ENCODE assay signal across 8 cellular contexts in the genomic region with DNA sequence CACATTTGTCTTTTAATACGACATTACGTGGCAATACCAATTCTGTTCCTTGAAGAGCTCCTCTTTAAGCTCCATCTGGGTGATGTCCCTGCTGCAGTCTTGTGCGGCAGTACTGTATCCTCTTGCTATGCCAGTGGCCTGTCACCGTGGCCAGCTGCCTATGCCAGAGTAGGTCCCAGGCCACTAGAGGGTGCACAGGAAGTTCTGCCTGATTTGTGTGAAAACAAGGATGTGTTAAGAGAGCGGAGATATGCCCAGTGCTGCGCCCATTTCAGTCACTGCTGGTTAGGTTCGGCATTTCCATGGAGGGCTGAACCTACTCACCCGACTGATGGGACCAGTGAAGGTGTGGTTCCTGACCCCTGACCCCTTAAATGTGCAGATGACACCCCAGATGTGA. TPM values are rescaled to one million over a fixed set of nuclear protein-coding genes. Genes with fewer than 3 reads are reported as not detected.
DNase-seq lines count a peak whose midpoint lies in the region; ATAC-seq, FAIRE-seq and TF ChIP-seq lines count a peak whose summit lies in the region.

No MANE protein-coding gene starts in this region.

- H3K79me2 ChIP-seq in endothelial cell of umbilical vein (ENCODE audit: control insufficient read depth, insufficient read depth, low read length) = no peaks in the 10 kb centered on the region

- H3K9me3 ChIP-seq in endothelial cell of umbilical vein (replicated peaks; ENCODE audit: control insufficient read depth, insufficient read depth, low read length) = no peaks in the 10 kb centered on the region
- H3K9me3 ChIP-seq in pancreas = no peaks in the 10 kb centered on the region
- H3K9me3 ChIP-seq in esophagus muscularis mucosa = no peaks in the 10 kb centered on the region

- no peak overlapping the region for H3K4me3 ChIP-seq in endothelial cell of umbilical vein (replicated peaks in 1 of 3; ENCODE audit: insufficient read depth in 1 of 3, low read depth in 1 of 3, low read length in 3 of 3)
- H3K4me3 ChIP-seq in pancreas = no peak overlapping the region
- no peak overlapping the region for H3K4me3 ChIP-seq in esophagus muscularis mucosa

- ATAC-seq in pancreas (peak; percentile 84 to 94 (median 90)), GM21423 (IDR thresholded peaks at IDR 0.05; ENCODE audit: unreplicated experiment) (no peak)

- 49 to 55% methylated on average over 8 of the region's 8 CpGs for WGBS in pancreas, 2 donors
- 94% methylated on average over 8 of the region's 8 CpGs for WGBS in esophagus muscularis mucosa

- CTCF ChIA-PET in endothelial cell of umbilical vein (lab: Charles Lee) = no interaction called here

- H3K9me1 ChIP-seq in endothelial cell of umbilical vein (replicated peaks; ENCODE audit: control insufficient read depth, extremely low read depth, insufficient read depth, low read length) = no peaks in the 10 kb centered on the region

- FAIRE-seq in endothelial cell of umbilical vein (lab: Jason Lieb, UNC) = peak; percentile 12
- FAIRE-seq in pancreas (lab: Jason Lieb, UNC) = no peak

- intact Hi-C loops in endothelial cell of umbilical vein (cut with micrococcal nuclease) (no loop called here), pancreas (cut with DNase I) (loop anchor here in 1 of 3 donors (2.0 kb wide), 1 partner anchor 25 kb away; no protein-coding TSS in a partner anchor), esophagus muscularis mucosa (cut with DNase I) (no loop called here)

- no TSS peak for BruUV-seq in endothelial cell of umbilical vein (replicated peaks; lab: Mats Ljungman, UMichigan)

- no peak for TF ChIP-seq POLR2A in endothelial cell of umbilical vein (IDR thresholded peaks at IDR 0.05; ENCODE audit: low read depth, low read length)
- TF ChIP-seq POLR2A in esophagus muscularis mucosa (IDR thresholded peaks at IDR 0.05; ENCODE audit: low read depth) = no peak

- H3K27ac ChIP-seq in endothelial cell of umbilical vein (ENCODE audit: insufficient read depth, low read depth, low read length) (no peak overlapping the region), pancreas (no peak overlapping the region), esophagus muscularis mucosa (replicated peaks in 1 of 4) (no peak overlapping the region)

- no peaks in the 10 kb centered on the region for H3K4me1 ChIP-seq in endothelial cell of umbilical vein (ENCODE audit: control insufficient read depth, extremely low read depth, insufficient read depth, low read length)
- H3K4me1 ChIP-seq in pancreas = peaks cover 6 to 10% (median 7%) of the 10 kb centered on the region in 3 donors
- H3K4me1 ChIP-seq in esophagus muscularis mucosa = peaks cover under 1 to 5% (median 2%) of the 10 kb centered on the region in 4 donors

- TF ChIP-seq CTCF in endothelial cell of umbilical vein (IDR thresholded peaks at IDR 0.05; ENCODE audit: extremely low read depth in 1 of 2, insufficient read depth in 1 of 2, low read depth in 1 of 2, low read length in 2 of 2) (peak; percentile 8 to 20), pancreas (IDR thresholded peaks at IDR 0.05) (peak in 2 of 4 donors; percentile 26 to 41), esophagus muscularis mucosa (IDR thresholded peaks at IDR 0.05) (peak in 1 of 3 experiments; percentile 33)

- no peak overlapping the region for H2AFZ ChIP-seq in endothelial cell of umbilical vein (ENCODE audit: low read depth, low read length)

- H3K27me3 ChIP-seq in endothelial cell of umbilical vein (ENCODE audit: control insufficient read depth in 2 of 2, insufficient read depth in 2 of 2, low read length in 2 of 2) (no peaks in the 10 kb centered on the region), pancreas (no peaks in the 10 kb centered on the region), esophagus muscularis mucosa (no peaks in the 10 kb centered on the region)

- H4K20me1 ChIP-seq in endothelial cell of umbilical vein (replicated peaks; ENCODE audit: control insufficient read depth, extremely low read depth, insufficient read depth, low read length) = no peaks in the 10 kb centered on the region

- no peak overlapping the region for H3K4me2 ChIP-seq in endothelial cell of umbilical vein (ENCODE audit: insufficient read depth, low read length)

- DNase-seq in EL = peak; percentile 21
- DNase-seq in MV-4-11 (lab: John Stamatoyannopoulos, UW) = peak; percentile 20
- no peak for DNase-seq in endothelial cell of umbilical vein (ENCODE audit: low read depth, low spot score)
- DNase-seq in pancreas = peak in 5 of 6 donors; percentile 40 to 75 (median 69)
- DNase-seq in HK-2 (ENCODE audit: unreplicated experiment) = no peak
- no peak for DNase-seq in esophagus muscularis mucosa (ENCODE audit: extremely low spot score)
- no peak for DNase-seq in activated CD4-positive, alpha-beta T cell treated with anti-CD3 and anti-CD28 coated beads, Interleukin-2, amount 50 U/mL, for 4 hours

- H3K36me3 ChIP-seq in endothelial cell of umbilical vein (ENCODE audit: control insufficient read depth in 2 of 2, extremely low read depth in 1 of 2, insufficient read depth in 2 of 2, low read length in 2 of 2) (no peaks in the 10 kb centered on the region), pancreas (no peaks in the 10 kb centered on the region), esophagus muscularis mucosa (peaks cover 0 to 38% (median 6%) of the 10 kb centered on the region in 4 donors)

- no peak overlapping the region for H3K9ac ChIP-seq in endothelial cell of umbilical vein (replicated peaks; ENCODE audit: extremely low read depth, insufficient read depth, low read length)

- TF ChIP-seq EP300 in esophagus muscularis mucosa (IDR thresholded peaks at IDR 0.05) = no peak

- POLR2A ChIA-PET in endothelial cell of umbilical vein (lab: Charles Lee) = no interaction called here

- dilution Hi-C loops in endothelial cell of umbilical vein (cut with MboI; ENCODE audit: extremely low pct_ligation_motif_present, low sequenced_read_pairs) = no loop called here

TF ChIP-seq in endothelial cell of umbilical vein, 7 proteins besides CTCF, POLR2A, EP300 and RAD21:
- TF ChIP-seq GATA2 (IDR thresholded peaks at IDR 0.05; ENCODE audit: insufficient read depth, insufficient read length, low read depth, low read length) (no peak), MYC (IDR thresholded peaks at IDR 0.05; ENCODE audit: low read depth, low read length) (no peak), JUN (IDR thresholded peaks at IDR 0.05; ENCODE audit: borderline replicate concordance, insufficient read depth, insufficient read length, low read depth) (no peak), FOS (IDR thresholded peaks at IDR 0.05; ENCODE audit: borderline replicate concordance, insufficient read depth, low read length) (no peak)

RNA-seq across cellular contexts. Expression of a gene that starts 25.2 kb away (rescaled TPM):
- total RNA-seq in endothelial cell of umbilical vein = 12.9 and 14.7 TPM in 2 replicates
- polyA plus RNA-seq in endothelial cell of umbilical vein = 6.8 and 6.9 TPM in 2 replicates
- polyA plus RNA-seq in endothelial cell of umbilical vein (2011; cell fraction: cytosol; rRNA removed) = 5.7 and 5.9 TPM in 2 replicates
- 11.9 and 13.3 TPM in 2 replicates for polyA plus RNA-seq in endothelial cell of umbilical vein (2011; cell fraction: nucleus; rRNA removed)
- 9.8 and 10.6 TPM in 2 replicates for polyA plus RNA-seq in endothelial cell of umbilical vein (2012)
- 30.9 and 38.7 TPM in 2 replicates for polyA minus RNA-seq in endothelial cell of umbilical vein
- polyA minus RNA-seq in endothelial cell of umbilical vein (2011; cell fraction: cytosol; rRNA and poly(A)+ RNA removed) = 31.4 TPM
- 4.7 and 6.7 TPM in 2 replicates for polyA minus RNA-seq in endothelial cell of umbilical vein (2011; cell fraction: nucleus; rRNA and poly(A)+ RNA removed)
- 1 to 10 TPM; 5.4 to 7.8 (median 6.9) TPM for total RNA-seq in pancreas
- polyA plus RNA-seq in pancreas = 1 to 10 TPM; 2.1 to 4.5 TPM
- total RNA-seq in esophagus muscularis mucosa = 10 to 100 TPM in 3 of 4 donors, 1 to 10 TPM in 1; 9.8 to 15.4 (median 14.4) TPM

RNA-seq across cellular contexts. Expression of a gene that starts 26.8 kb away (rescaled TPM):
- total RNA-seq in endothelial cell of umbilical vein = 72.9 and 75.7 TPM in 2 replicates
- polyA plus RNA-seq in endothelial cell of umbilical vein = 37.9 and 55.2 TPM in 2 replicates
- 34.7 and 39.3 TPM in 2 replicates for polyA plus RNA-seq in endothelial cell of umbilical vein (2011; cell fraction: cytosol; rRNA removed)
- 20.8 and 34.8 TPM in 2 replicates for polyA plus RNA-seq in endothelial cell of umbilical vein (2011; cell fraction: nucleus; rRNA removed)
- 58.7 and 73.1 TPM in 2 replicates for polyA plus RNA-seq in endothelial cell of umbilical vein (2012)
- 47.6 and 52.3 TPM in 2 replicates for polyA minus RNA-seq in endothelial cell of umbilical vein
- 60.6 TPM for polyA minus RNA-seq in endothelial cell of umbilical vein (2011; cell fraction: cytosol; rRNA and poly(A)+ RNA removed)
- polyA minus RNA-seq in endothelial cell of umbilical vein (2011; cell fraction: nucleus; rRNA and poly(A)+ RNA removed) = 27.7 and 32.2 TPM in 2 replicates
- 10 to 100 TPM; 14.3 to 24.9 (median 18.2) TPM for total RNA-seq in pancreas
- polyA plus RNA-seq in pancreas = 10 to 100 TPM in 1 of 2 donors, 1 to 10 TPM in 1; 4.5 to 10.3 TPM
- total RNA-seq in esophagus muscularis mucosa = 10 to 100 TPM; 29.9 to 41.3 (median 34.5) TPM

Comparison
In these comparisons a context has a peak if more than half of its experiments do, and no peak if none do; other contexts are left out.
1. DNase-seq: peak in EL (single experiment), MV-4-11 (single experiment) and pancreas (5 of 6); none in endothelial cell of umbilical vein (single experiment), HK-2 (single experiment), esophagus muscularis mucosa (single experiment) and activated CD4-positive, alpha-beta T cell treated with anti-CD3 and anti-CD28 coated beads, Interleukin-2, amount 50 U/mL, for 4 hours (0 of 2).